Comparison of ENCODE assay signal across 8 cellular contexts in the genomic region with DNA sequence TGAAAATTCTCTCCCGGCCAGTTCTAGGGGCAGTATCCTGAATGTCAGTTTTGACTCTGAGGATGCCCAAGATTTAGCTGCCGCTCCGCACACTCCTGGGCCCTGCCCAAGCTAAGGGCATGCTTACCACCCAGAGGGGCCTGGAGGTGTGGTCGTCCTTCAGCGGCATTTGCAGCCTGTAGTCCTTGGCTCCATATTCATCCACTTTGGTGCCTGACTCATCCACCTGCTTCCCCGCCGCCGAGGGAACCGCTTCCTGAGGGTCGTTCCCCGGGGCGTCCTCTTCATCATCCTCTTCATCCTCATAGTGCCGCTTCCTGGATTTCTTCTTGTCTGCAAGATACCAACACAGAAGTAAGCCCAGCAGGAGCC. TPM values are rescaled to one million over a fixed set of nuclear protein-coding genes. Genes with fewer than 3 reads are reported as not detected.
DNase-seq lines count a peak whose midpoint lies in the region; ATAC-seq and TF ChIP-seq lines count a peak whose summit lies in the region.

No MANE protein-coding gene starts in this region.

- peak overlapping the region; percentile 91 for H2AFZ ChIP-seq in neural progenitor cell (replicated peaks)

- intact Hi-C loops in esophagus muscularis mucosa (cut with DNase I): no loop called here

- peaks cover 14% of the 10 kb centered on the region for H3K4me1 Mint-ChIP-seq in neural progenitor cell

- peaks cover 2% of the 10 kb centered on the region for H3K27me3 Mint-ChIP-seq in neural progenitor cell (ENCODE audit: insufficient read depth, low read depth)

- TF ChIP-seq EP300 in esophagus muscularis mucosa (IDR thresholded peaks at IDR 0.05): no peak

- H3K79me2 ChIP-seq in neural progenitor cell (ENCODE audit: low read depth): peaks cover 25% of the 10 kb centered on the region

- H3K27me3 ChIP-seq in esophagus muscularis mucosa: no peaks in the 10 kb centered on the region
- H3K27me3 ChIP-seq in neural progenitor cell: no peaks in the 10 kb centered on the region

- H3F3A ChIP-seq in neural progenitor cell (ENCODE audit: low read depth): peaks cover 10% of the 10 kb centered on the region

- no peak overlapping the region for H3K27ac Mint-ChIP-seq in neural progenitor cell

- H4K20me1 ChIP-seq in neural progenitor cell (ENCODE audit: low read depth): no peaks in the 10 kb centered on the region

- H3K4me3 ChIP-seq in esophagus muscularis mucosa (peak overlapping the region; percentile 81 to 96 (median 88)), neural progenitor cell (peak overlapping the region; percentile 80)

- peaks cover 23% of the 10 kb centered on the region for H3K36me3 Mint-ChIP-seq in neural progenitor cell

- peak overlapping the region; percentile 86 for H3K4me2 ChIP-seq in neural progenitor cell

- no peaks in the 10 kb centered on the region for H3K9me3 Mint-ChIP-seq in neural progenitor cell

- peak overlapping the region; percentile 99 for H3K4me3 Mint-ChIP-seq in neural progenitor cell

- TF ChIP-seq CTCF in esophagus muscularis mucosa (IDR thresholded peaks at IDR 0.05) (no peak), neural progenitor cell (IDR thresholded peaks at IDR 0.05) (no peak)

- peaks cover 9 to 23% (median 20%) of the 10 kb centered on the region in 4 donors for H3K4me1 ChIP-seq in esophagus muscularis mucosa
- peaks cover 7% of the 10 kb centered on the region for H3K4me1 ChIP-seq in neural progenitor cell

- peaks cover 38 to 48% (median 44%) of the 10 kb centered on the region in 4 donors for H3K36me3 ChIP-seq in esophagus muscularis mucosa
- H3K36me3 ChIP-seq in neural progenitor cell: peaks cover 6% of the 10 kb centered on the region

- 5% methylated on average over 13 of the region's 13 CpGs for WGBS in esophagus muscularis mucosa

- ATAC-seq in SK-N-SH treated with all-trans-retinoic acid at 6 μM for 48 hours (peak; percentile 29), HG03135 (IDR thresholded peaks at IDR 0.05; ENCODE audit: unreplicated experiment) (no peak)

- H3K27ac ChIP-seq in esophagus muscularis mucosa (replicated peaks in 1 of 4) (peak overlapping the region; percentile 72 to 89 (median 80)), neural progenitor cell (no peak overlapping the region)

- H3K9me3 ChIP-seq in esophagus muscularis mucosa (no peaks in the 10 kb centered on the region), neural progenitor cell (ENCODE audit: low read depth) (no peaks in the 10 kb centered on the region)

- peak overlapping the region; percentile 77 for H3K9ac ChIP-seq in neural progenitor cell

- peak; percentile 1 for DNase-seq in stimulated activated CD8-positive, alpha-beta memory T cell treated with anti-CD3 and anti-CD28 coated beads, Interleukin-7, amount 100 ng/mL, for 24 hours (ENCODE audit: low read depth)
- DNase-seq in stimulated activated CD8-positive, alpha-beta memory T cell treated with anti-CD3 and anti-CD28 coated beads, Interleukin-4, amount 100 ng/mL, for 48 hours: no peak
- no peak for DNase-seq in esophagus muscularis mucosa (ENCODE audit: extremely low spot score)
- no peak for DNase-seq in neural progenitor cell (ENCODE audit: low spot score)
- DNase-seq in DMS114 treated with DMSO at 0.1 percent for 48 hours (lab: John Stamatoyannopoulos, UW; ENCODE audit: unreplicated experiment): no peak
- no peak for DNase-seq in NCI-H82 (lab: John Stamatoyannopoulos, UW)

- TF ChIP-seq POLR2A in esophagus muscularis mucosa (IDR thresholded peaks at IDR 0.05; ENCODE audit: low read depth): no peak

TF ChIP-seq in SK-N-SH treated with all-trans-retinoic acid at 6 μM for 48 hours, 23 proteins besides CTCF, POLR2A, EP300 and RAD21:
- no peak for TF ChIP-seq OSR1 (CRISPR knock-in tag; IDR thresholded peaks at IDR 0.05)
- TF ChIP-seq, protein P1, sequence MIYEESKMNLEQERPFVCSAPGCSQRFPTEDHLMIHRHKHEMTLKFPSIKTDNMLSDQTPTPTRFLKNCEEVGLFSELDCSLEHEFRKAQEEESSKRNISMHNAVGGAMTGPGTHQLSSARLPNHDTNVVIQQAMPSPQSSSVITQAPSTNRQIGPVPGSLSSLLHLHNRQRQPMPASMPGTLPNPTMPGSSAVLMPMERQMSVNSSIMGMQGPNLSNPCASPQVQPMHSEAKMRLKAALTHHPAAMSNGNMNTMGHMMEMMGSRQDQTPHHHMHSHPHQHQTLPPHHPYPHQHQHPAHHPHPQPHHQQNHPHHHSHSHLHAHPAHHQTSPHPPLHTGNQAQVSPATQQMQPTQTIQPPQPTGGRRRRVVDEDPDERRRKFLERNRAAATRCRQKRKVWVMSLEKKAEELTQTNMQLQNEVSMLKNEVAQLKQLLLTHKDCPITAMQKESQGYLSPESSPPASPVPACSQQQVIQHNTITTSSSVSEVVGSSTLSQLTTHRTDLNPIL (CRISPR knock-in tag; IDR thresholded peaks at IDR 0.05; ENCODE audit: low read depth): no peak
- TF ChIP-seq, protein P2, sequence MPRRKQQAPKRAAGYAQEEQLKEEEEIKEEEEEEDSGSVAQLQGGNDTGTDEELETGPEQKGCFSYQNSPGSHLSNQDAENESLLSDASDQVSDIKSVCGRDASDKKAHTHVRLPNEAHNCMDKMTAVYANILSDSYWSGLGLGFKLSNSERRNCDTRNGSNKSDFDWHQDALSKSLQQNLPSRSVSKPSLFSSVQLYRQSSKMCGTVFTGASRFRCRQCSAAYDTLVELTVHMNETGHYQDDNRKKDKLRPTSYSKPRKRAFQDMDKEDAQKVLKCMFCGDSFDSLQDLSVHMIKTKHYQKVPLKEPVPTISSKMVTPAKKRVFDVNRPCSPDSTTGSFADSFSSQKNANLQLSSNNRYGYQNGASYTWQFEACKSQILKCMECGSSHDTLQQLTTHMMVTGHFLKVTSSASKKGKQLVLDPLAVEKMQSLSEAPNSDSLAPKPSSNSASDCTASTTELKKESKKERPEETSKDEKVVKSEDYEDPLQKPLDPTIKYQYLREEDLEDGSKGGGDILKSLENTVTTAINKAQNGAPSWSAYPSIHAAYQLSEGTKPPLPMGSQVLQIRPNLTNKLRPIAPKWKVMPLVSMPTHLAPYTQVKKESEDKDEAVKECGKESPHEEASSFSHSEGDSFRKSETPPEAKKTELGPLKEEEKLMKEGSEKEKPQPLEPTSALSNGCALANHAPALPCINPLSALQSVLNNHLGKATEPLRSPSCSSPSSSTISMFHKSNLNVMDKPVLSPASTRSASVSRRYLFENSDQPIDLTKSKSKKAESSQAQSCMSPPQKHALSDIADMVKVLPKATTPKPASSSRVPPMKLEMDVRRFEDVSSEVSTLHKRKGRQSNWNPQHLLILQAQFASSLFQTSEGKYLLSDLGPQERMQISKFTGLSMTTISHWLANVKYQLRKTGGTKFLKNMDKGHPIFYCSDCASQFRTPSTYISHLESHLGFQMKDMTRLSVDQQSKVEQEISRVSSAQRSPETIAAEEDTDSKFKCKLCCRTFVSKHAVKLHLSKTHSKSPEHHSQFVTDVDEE (CRISPR knock-in tag; IDR thresholded peaks at IDR 0.05): no peak
- no peak for TF ChIP-seq ZFP30 (CRISPR knock-in tag; IDR thresholded peaks at IDR 0.05)
- no peak for TF ChIP-seq RARB (CRISPR knock-in tag; IDR thresholded peaks at IDR 0.05)
- TF ChIP-seq, protein P3, sequence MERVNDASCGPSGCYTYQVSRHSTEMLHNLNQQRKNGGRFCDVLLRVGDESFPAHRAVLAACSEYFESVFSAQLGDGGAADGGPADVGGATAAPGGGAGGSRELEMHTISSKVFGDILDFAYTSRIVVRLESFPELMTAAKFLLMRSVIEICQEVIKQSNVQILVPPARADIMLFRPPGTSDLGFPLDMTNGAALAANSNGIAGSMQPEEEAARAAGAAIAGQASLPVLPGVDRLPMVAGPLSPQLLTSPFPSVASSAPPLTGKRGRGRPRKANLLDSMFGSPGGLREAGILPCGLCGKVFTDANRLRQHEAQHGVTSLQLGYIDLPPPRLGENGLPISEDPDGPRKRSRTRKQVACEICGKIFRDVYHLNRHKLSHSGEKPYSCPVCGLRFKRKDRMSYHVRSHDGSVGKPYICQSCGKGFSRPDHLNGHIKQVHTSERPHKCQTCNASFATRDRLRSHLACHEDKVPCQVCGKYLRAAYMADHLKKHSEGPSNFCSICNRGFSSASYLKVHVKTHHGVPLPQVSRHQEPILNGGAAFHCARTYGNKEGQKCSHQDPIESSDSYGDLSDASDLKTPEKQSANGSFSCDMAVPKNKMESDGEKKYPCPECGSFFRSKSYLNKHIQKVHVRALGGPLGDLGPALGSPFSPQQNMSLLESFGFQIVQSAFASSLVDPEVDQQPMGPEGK (CRISPR knock-in tag; IDR thresholded peaks at IDR 0.05; ENCODE audit: borderline replicate concordance): no peak
- no peak for TF ChIP-seq ZNF70 (CRISPR knock-in tag; IDR thresholded peaks at IDR 0.05)
- no peak for TF ChIP-seq ZFP3 (CRISPR knock-in tag; IDR thresholded peaks at IDR 0.05)
- no peak for TF ChIP-seq GLIS3 (CRISPR knock-in tag; IDR thresholded peaks at IDR 0.05)
- no peak for TF ChIP-seq ESRRG (CRISPR knock-in tag; IDR thresholded peaks at IDR 0.05)
- TF ChIP-seq ZNF8 (CRISPR knock-in tag; IDR thresholded peaks at IDR 0.05): no peak
- no peak for TF ChIP-seq ARNTL (CRISPR knock-in tag; IDR thresholded peaks at IDR 0.05; ENCODE audit: borderline replicate concordance, low read depth)
- TF ChIP-seq BACH2 (CRISPR knock-in tag; IDR thresholded peaks at IDR 0.05; ENCODE audit: borderline replicate concordance): no peak
- TF ChIP-seq ISL1 (CRISPR knock-in tag; IDR thresholded peaks at IDR 0.05): no peak
- no peak for TF ChIP-seq SNAI2 (CRISPR knock-in tag; IDR thresholded peaks at IDR 0.05)
- no peak for TF ChIP-seq CSDC2 (CRISPR knock-in tag; IDR thresholded peaks at IDR 0.05)
- TF ChIP-seq, protein P4, sequence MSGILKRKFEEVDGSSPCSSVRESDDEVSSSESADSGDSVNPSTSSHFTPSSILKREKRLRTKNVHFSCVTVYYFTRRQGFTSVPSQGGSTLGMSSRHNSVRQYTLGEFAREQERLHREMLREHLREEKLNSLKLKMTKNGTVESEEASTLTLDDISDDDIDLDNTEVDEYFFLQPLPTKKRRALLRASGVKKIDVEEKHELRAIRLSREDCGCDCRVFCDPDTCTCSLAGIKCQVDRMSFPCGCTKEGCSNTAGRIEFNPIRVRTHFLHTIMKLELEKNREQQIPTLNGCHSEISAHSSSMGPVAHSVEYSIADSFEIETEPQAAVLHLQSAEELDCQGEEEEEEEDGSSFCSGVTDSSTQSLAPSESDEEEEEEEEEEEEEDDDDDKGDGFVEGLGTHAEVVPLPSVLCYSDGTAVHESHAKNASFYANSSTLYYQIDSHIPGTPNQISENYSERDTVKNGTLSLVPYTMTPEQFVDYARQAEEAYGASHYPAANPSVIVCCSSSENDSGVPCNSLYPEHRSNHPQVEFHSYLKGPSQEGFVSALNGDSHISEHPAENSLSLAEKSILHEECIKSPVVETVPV (CRISPR knock-in tag; IDR thresholded peaks at IDR 0.05): no peak
- no peak for TF ChIP-seq ZNF565 (CRISPR knock-in tag; conservative IDR thresholded peaks at IDR 0.05; ENCODE audit: low read depth)

RNA-seq across cellular contexts. Expression of a gene that starts 0.6 kb away (rescaled TPM):
- 10 to 100 TPM; 24.4 to 37.1 (median 35.3) TPM for total RNA-seq in esophagus muscularis mucosa
- total RNA-seq in neural progenitor cell (ENCODE audit: low replicate concordance): 68.9 and 71.5 TPM in 2 replicates
